8 cellular contexts compared by ENCODE assay signal in genomic region chr16:56401482-56401881, GRCh38. TPM values are rescaled to one million over a fixed set of nuclear protein-coding genes. Genes with fewer than 3 reads are reported as not detected.
A peak's percentile ranks its signal among the peaks of the same experiment; 100 is the strongest.
DNase-seq lines count a peak whose midpoint lies in the region; ATAC-seq and TF ChIP-seq lines count a peak whose summit lies in the region.

No MANE protein-coding gene starts in this region.

- intact Hi-C loops in psoas muscle (cut with DNase I) (no loop called here), Right ventricle myocardium inferior (cut with DNase I) (no loop called here)

- POLR2A ChIA-PET in RWPE1 (lab: Yijun Ruan, JAX; ENCODE audit: low non-redundant PET) = interaction anchor here (0.6 kb wide), 1 partner anchor 11 kb away, joined by 3 read pairs; no protein-coding TSS in a partner anchor

- TF ChIP-seq POLR2A in NB4 (IDR thresholded peaks at IDR 0.05; ENCODE audit: extremely low read depth, insufficient read length) = no peak

- peaks cover 16% of the 10 kb centered on the region for H3K4me1 ChIP-seq in psoas muscle

- DNase-seq in NCI-H1417 (lab: John Stamatoyannopoulos, UW) (peak; percentile 14 to 66 (median 37)), NCI-H1417 treated with DMSO at 0.1 percent for 48 hours (lab: John Stamatoyannopoulos, UW) (no peak), NB4 (ENCODE audit: low read depth) (peak; percentile 17), cerebellar cortex (ENCODE audit: low spot score) (peak; percentile 31), psoas muscle (peak; percentile 46 to 71), RWPE1 (ENCODE audit: low spot score) (no peak), Right ventricle myocardium inferior (ENCODE audit: missing footprints) (no peak)

- no peaks in the 10 kb centered on the region for H3K9me3 ChIP-seq in psoas muscle

- TF ChIP-seq CTCF in NB4 (IDR thresholded peaks at IDR 0.05; ENCODE audit: low read depth, low read length) = peak; percentile 18
- TF ChIP-seq CTCF in psoas muscle (IDR thresholded peaks at IDR 0.05) = peak; percentile 35
- no peak for TF ChIP-seq CTCF in RWPE1 (conservative IDR thresholded peaks at IDR 0.05; ENCODE audit: low read depth)

- H3K36me3 ChIP-seq in psoas muscle (ENCODE audit: insufficient read depth in 1 of 2, low read depth in 1 of 2) = peaks cover 13 to 54% of the 10 kb centered on the region in 2 donors

- no peak overlapping the region for H3K4me3 ChIP-seq in NB4 (ENCODE audit: low read depth, low read length)
- H3K4me3 ChIP-seq in psoas muscle = no peak overlapping the region

- CTCF ChIA-PET in RWPE1 (lab: Yijun Ruan, JAX) = interaction anchor here (0.6 kb wide), 2 partner anchors 40 to 389 kb away, joined by 3 read pairs; no protein-coding TSS in a partner anchor

- 25 to 48% (median 36%) methylated on average over 5 of the region's 5 CpGs for WGBS in psoas muscle, 3 donors

- ATAC-seq in psoas muscle (peak; percentile 68 to 94 (median 84)), HG03354 (IDR thresholded peaks at IDR 0.05; ENCODE audit: poor library complexity, severe bottlenecking, unreplicated experiment) (no peak), Right ventricle myocardium inferior (no peak)

- H3K27me3 ChIP-seq in psoas muscle (ENCODE audit: insufficient read depth in 3 of 3, low read length in 2 of 3) = no peaks in the 10 kb centered on the region

- H3K27ac ChIP-seq in psoas muscle (peak overlapping the region; percentile 67), RWPE1 (no peak overlapping the region)

RNA-seq across cellular contexts. Expression of gene AMFR, which starts 23.9 kb away (rescaled TPM):
- total RNA-seq in psoas muscle = 100 to 1,000 TPM; 146 to 270 (median 194) TPM
- 100 to 1,000 TPM; 106 to 453 (median 160) TPM for polyA plus RNA-seq in psoas muscle
- total RNA-seq in Right ventricle myocardium inferior = 68.9 TPM

RNA-seq across cellular contexts. Expression of gene NUDT21, which starts 49.6 kb away (rescaled TPM):
- total RNA-seq in psoas muscle (10 to 100 TPM; 41.1 to 52.4 (median 48.5) TPM), Right ventricle myocardium inferior (61.9 TPM)
- polyA plus RNA-seq in psoas muscle = 10 to 100 TPM; 16.9 to 39.0 (median 28.6) TPM

RNA-seq across cellular contexts. Expression of gene OGFOD1, which starts 49.9 kb away (rescaled TPM):
- total RNA-seq in psoas muscle (10 to 100 TPM; 56.3 to 97.6 (median 73.4) TPM), Right ventricle myocardium inferior (30.6 TPM)
- polyA plus RNA-seq in psoas muscle = 100 to 1,000 TPM in 1 of 3 donors, 10 to 100 TPM in 2; 40.9 to 100 (median 42.6) TPM

Comparison
In these comparisons a context has a peak if more than half of its experiments do, and no peak if none do; other contexts are left out.
1. DNase-seq: peak in NCI-H1417 (3 of 3), NB4 (single experiment), cerebellar cortex (single experiment) and psoas muscle (2 of 2); none in NCI-H1417 treated with DMSO at 0.1 percent for 48 hours (single experiment), RWPE1 (single experiment) and Right ventricle myocardium inferior (single experiment).
2. ATAC-seq: peak in psoas muscle (4 of 4); none in HG03354 (single experiment) and Right ventricle myocardium inferior (single experiment).